ENCODE assay signal across 21 cellular contexts in genomic region chr9:36640982-36641381, GRCh38.
A peak's percentile ranks its signal among the peaks of the same experiment; 100 is the strongest.
DNase-seq lines count a peak whose midpoint lies in the region; ATAC-seq, FAIRE-seq and TF ChIP-seq lines count a peak whose summit lies in the region.
"Had no signal": no experiment of that assay in that cellular context is flagged by ENCODE, and none has a peak within 500 bp of the region (broad histone marks: within the 10 kb centered on the region; RNA-seq: fewer than 3 reads in every experiment).

No MANE protein-coding gene starts in this region.

- no peaks in the 10 kb centered on the region for H3K4me1 ChIP-seq in keratinocyte (ENCODE audit: control insufficient read depth, extremely low read depth, insufficient read depth, low read length)
- H3K4me1 ChIP-seq: BLaER1, colonic mucosa, neural progenitor cell, sigmoid colon had no signal

- no peaks in the 10 kb centered on the region for H3K79me2 ChIP-seq in keratinocyte (ENCODE audit: control insufficient read depth, insufficient read depth, low read length)

- peak; percentile 88 for ATAC-seq in GM18907 (IDR thresholded peaks at IDR 0.05; ENCODE audit: unreplicated experiment)
- peak; percentile 70 for ATAC-seq in GM21576 (IDR thresholded peaks at IDR 0.05; ENCODE audit: unreplicated experiment)
- ATAC-seq in HG03108 (IDR thresholded peaks at IDR 0.05; ENCODE audit: unreplicated experiment), result peak; percentile 60

- TF ChIP-seq CTCF in keratinocyte (optimal IDR thresholded peaks at IDR 0.05 in 1 of 3, IDR thresholded peaks at IDR 0.05 in 1 of 3, conservative IDR thresholded peaks at IDR 0.05 in 1 of 3; ENCODE audit: extremely low read depth in 1 of 3, insufficient read depth in 2 of 3, low read length in 3 of 3), result no peak

- no peaks in the 10 kb centered on the region for H4K20me1 ChIP-seq in keratinocyte (ENCODE audit: control insufficient read depth, extremely low read depth, insufficient read depth, low read length)
- H4K20me1 ChIP-seq: BLaER1 had no signal

- H3K4me2 ChIP-seq in keratinocyte (ENCODE audit: control insufficient read depth, extremely low read depth, insufficient read depth, low read depth, low read length), result no peak overlapping the region
- H3K4me2 ChIP-seq: BLaER1, neural progenitor cell had no signal

- H3K9me3 ChIP-seq in keratinocyte (ENCODE audit: control insufficient read depth, low read depth, low read length), result no peaks in the 10 kb centered on the region
- H3K9me3 ChIP-seq: BLaER1, colonic mucosa, sigmoid colon, stomach had no signal

- H3K36me3 ChIP-seq in keratinocyte (ENCODE audit: control insufficient read depth in 2 of 2, extremely low read depth in 1 of 2, insufficient read depth in 2 of 2, low read length in 2 of 2), result peaks cover 3% of the 10 kb centered on the region in 2 experiments
- H3K36me3 ChIP-seq: colonic mucosa, sigmoid colon had no signal

- H2AFZ ChIP-seq in keratinocyte (ENCODE audit: control insufficient read depth, low read length), result no peak overlapping the region
- H2AFZ ChIP-seq: neural progenitor cell had no signal

- no peaks in the 10 kb centered on the region for H3K9me1 ChIP-seq in keratinocyte (ENCODE audit: control insufficient read depth, extremely low read depth, insufficient read depth, low read length)

- no peaks in the 10 kb centered on the region for H3K27me3 ChIP-seq in keratinocyte (ENCODE audit: control insufficient read depth, extremely low read depth, insufficient read depth, low read length)
- H3K27me3 ChIP-seq: BLaER1, colonic mucosa, neural progenitor cell, sigmoid colon, stomach had no signal

- peak; percentile 17 for FAIRE-seq in keratinocyte (lab: Jason Lieb, UNC)
- FAIRE-seq: H1, TTC549 had no signal

- dilution Hi-C loops in keratinocyte (cut with MboI; ENCODE audit: extremely low pct_ligation_motif_present, low sequenced_read_pairs), result no loop called here

- no peak overlapping the region for H3K9ac ChIP-seq in keratinocyte (ENCODE audit: control insufficient read depth, extremely low read depth, insufficient read depth, low read length)
- H3K9ac ChIP-seq: BLaER1, neural progenitor cell had no signal

- DNase-seq in keratinocyte (ENCODE audit: low read depth, low spot score) (no peak), GOT3 (lab: John Stamatoyannopoulos, UW) (no peak), NCI-H774 (lab: John Stamatoyannopoulos, UW) (no peak), putamen (ENCODE audit: low spot score) (no peak)
- DNase-seq in activated CD8-positive, alpha-beta memory T cell treated with anti-CD3 and anti-CD28 coated beads, Interleukin-2, amount 50 U/mL, for 48 hours, result no peak
- DNase-seq: colonic mucosa, DMS79, NCI-H2029 treated with DMSO at 0.1 percent for 48 hours, NCI-H82, SHP77 treated with DMSO at 0.1 percent for 48 hours, sigmoid colon, stomach had no signal

- H3K4me3 ChIP-seq in keratinocyte (ENCODE audit: control insufficient read depth in 2 of 3, extremely low read depth in 1 of 3, insufficient read depth in 2 of 3, low read depth in 1 of 3, low read length in 3 of 3), result no peak overlapping the region
- H3K4me3 ChIP-seq: BLaER1, colonic mucosa, lung, neural progenitor cell, sigmoid colon, stomach had no signal

- no peak overlapping the region for H3K27ac ChIP-seq in keratinocyte (ENCODE audit: control insufficient read depth, insufficient read depth, low read length)
- H3K27ac ChIP-seq: BLaER1, colonic mucosa, HL-60, neural progenitor cell, sigmoid colon, stomach had no signal
